ENCODE assay signal across 11 cellular contexts in genomic region chr17:19262650-19263620, GRCh38. TPM values are rescaled to one million over a fixed set of nuclear protein-coding genes. Genes with fewer than 3 reads are reported as not detected.
DNase-seq lines count a peak whose midpoint lies in the region; ATAC-seq and TF ChIP-seq lines count a peak whose summit lies in the region.
"Had no signal": no experiment of that assay in that cellular context is flagged by ENCODE, and none has a peak within 500 bp of the region (broad histone marks: within the 10 kb centered on the region; RNA-seq: fewer than 3 reads in every experiment).

No MANE protein-coding gene starts in this region.

- peak overlapping the region; percentile 94 for H3K27ac ChIP-seq in muscle layer of colon (ENCODE audit: low read depth, low read length)
- H3K27ac ChIP-seq in aorta (ENCODE audit: low read depth in 1 of 2, low read length in 2 of 2), result peak overlapping the region; percentile 59 to 81

- no peak for TF ChIP-seq CTCF in epithelial cell of esophagus (IDR thresholded peaks at IDR 0.05; ENCODE audit: insufficient read depth, low read depth, low read length, missing control alignments)

- no peak overlapping the region for H3K4me3 ChIP-seq in epithelial cell of esophagus (ENCODE audit: low read length)
- no peak overlapping the region for H3K4me3 ChIP-seq in muscle layer of colon (ENCODE audit: low read depth in 1 of 2, low read length in 2 of 2)
- no peak overlapping the region for H3K4me3 ChIP-seq in aorta (ENCODE audit: low read length in 2 of 2)

- H3K9ac ChIP-seq in muscle layer of colon (ENCODE audit: low read length), result no peak overlapping the region

- DNase-seq in stimulated activated CD4-positive, alpha-beta T cell treated with anti-CD3 and anti-CD28 coated beads, Interleukin-4, amount 100 ng/mL, for 24 hours, result peak; percentile 15
- no peak for DNase-seq in stimulated activated CD4-positive, alpha-beta T cell treated with anti-CD3 and anti-CD28 coated beads, Interleukin-4, amount 100 ng/mL, for 4 hours
- DNase-seq in epithelial cell of esophagus (ENCODE audit: low read depth) (peak; percentile 95), aorta (no peak), RKO (ENCODE audit: low spot score) (no peak), SKM-1 treated with dmso at 0.1 percent for 144 hours (lab: John Stamatoyannopoulos, UW; ENCODE audit: unreplicated experiment) (no peak)
- DNase-seq: CD4-positive, CD25-positive, alpha-beta regulatory T cell; NCI-H82; T-helper 9 cell had no signal

- H3K27me3 ChIP-seq in muscle layer of colon (ENCODE audit: control insufficient read depth in 1 of 2, insufficient read depth in 2 of 2, low read length in 2 of 2) (no peaks in the 10 kb centered on the region), aorta (ENCODE audit: control insufficient read depth in 1 of 2, insufficient read depth in 2 of 2, low read length in 1 of 2) (no peaks in the 10 kb centered on the region)

- H3K4me1 ChIP-seq in muscle layer of colon (ENCODE audit: insufficient read depth, low read length) (peaks cover 63% of the 10 kb centered on the region), aorta (ENCODE audit: control insufficient read depth in 1 of 2, insufficient read depth in 2 of 2, low read length in 2 of 2) (peaks cover 0 to 7% of the 10 kb centered on the region in 2 donors)

- H3K36me3 ChIP-seq in muscle layer of colon (ENCODE audit: insufficient read depth, low read length) (no peaks in the 10 kb centered on the region), aorta (ENCODE audit: control insufficient read depth in 1 of 2, insufficient read depth in 2 of 2, low read length in 1 of 2) (no peaks in the 10 kb centered on the region)

- H3K9me3 ChIP-seq in muscle layer of colon (ENCODE audit: low read length) (no peaks in the 10 kb centered on the region), aorta (ENCODE audit: control insufficient read depth, low read length) (no peaks in the 10 kb centered on the region)

- intact Hi-C loops in aorta (cut with DNase I), result no loop called here

- 28 to 32% methylated on average over 8 of the region's 8 CpGs for WGBS in aorta, 2 donors

- peak; percentile 66 for ATAC-seq in aorta (ENCODE audit: low FRiP score)
- ATAC-seq in HG03039 (IDR thresholded peaks at IDR 0.05; ENCODE audit: unreplicated experiment), result no peak

RNA-seq across cellular contexts. Expression of gene EPN2, which starts 25.8 kb away (rescaled TPM):
- 10 to 100 TPM; 56.1 to 67.7 TPM for total RNA-seq in aorta
- 10 to 100 TPM in 1 of 2 donors, 1 to 10 TPM in 1; 8.6 to 24.1 TPM for polyA plus RNA-seq in aorta

Comparison
In these comparisons a context has a peak if more than half of its experiments do, and no peak if none do; other contexts are left out.
1. DNase-seq: peak in stimulated activated CD4-positive, alpha-beta T cell treated with anti-CD3 and anti-CD28 coated beads, Interleukin-4, amount 100 ng/mL, for 24 hours (single experiment) and epithelial cell of esophagus (single experiment); none in stimulated activated CD4-positive, alpha-beta T cell treated with anti-CD3 and anti-CD28 coated beads, Interleukin-4, amount 100 ng/mL, for 4 hours (0 of 2), aorta (0 of 2), RKO (single experiment) and SKM-1 treated with dmso at 0.1 percent for 144 hours (single experiment).